In the genomic region with DNA sequence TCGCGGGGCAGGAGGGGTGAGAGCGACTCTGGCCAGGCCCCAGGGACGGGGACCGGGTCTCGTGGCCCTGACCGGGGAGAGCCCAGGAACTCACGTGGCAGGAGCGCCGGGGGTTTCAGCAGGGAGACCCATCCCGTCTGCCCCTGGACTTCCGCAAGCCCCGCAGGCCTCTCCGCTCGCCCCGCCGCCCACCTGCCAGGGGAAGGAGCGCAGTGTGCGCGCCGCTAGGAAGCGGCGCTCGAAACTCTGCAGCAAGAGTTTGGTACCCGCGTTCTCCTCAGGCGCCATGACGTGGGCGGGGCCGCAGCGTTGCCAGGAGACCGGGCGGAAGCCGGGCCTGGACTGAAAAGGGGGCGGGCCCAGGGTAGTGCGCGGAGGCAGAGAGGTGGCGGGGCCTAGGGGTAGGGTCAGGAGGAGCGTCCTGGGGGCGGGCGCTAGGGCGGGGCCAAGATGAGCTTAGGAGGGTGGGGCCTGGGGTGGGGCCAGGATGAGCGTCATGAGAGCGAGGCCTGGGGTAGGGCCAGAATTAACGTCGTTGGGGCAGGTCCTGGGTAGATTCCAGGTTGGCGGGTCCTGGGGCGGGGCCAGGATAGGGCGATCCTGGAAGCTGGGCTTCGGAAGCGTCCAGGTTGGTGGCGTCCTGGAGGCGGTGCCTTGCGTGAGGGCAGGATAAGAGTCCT, we compare ENCODE assay signal across 1 cellular context.
TF ChIP-seq lines count a peak whose summit lies in the region.

No MANE protein-coding gene starts in this region.

TF ChIP-seq in K562, 482 proteins besides CTCF, POLR2A, EP300 and RAD21 (continued from another document and continues in another):
- TF ChIP-seq, protein P1, sequence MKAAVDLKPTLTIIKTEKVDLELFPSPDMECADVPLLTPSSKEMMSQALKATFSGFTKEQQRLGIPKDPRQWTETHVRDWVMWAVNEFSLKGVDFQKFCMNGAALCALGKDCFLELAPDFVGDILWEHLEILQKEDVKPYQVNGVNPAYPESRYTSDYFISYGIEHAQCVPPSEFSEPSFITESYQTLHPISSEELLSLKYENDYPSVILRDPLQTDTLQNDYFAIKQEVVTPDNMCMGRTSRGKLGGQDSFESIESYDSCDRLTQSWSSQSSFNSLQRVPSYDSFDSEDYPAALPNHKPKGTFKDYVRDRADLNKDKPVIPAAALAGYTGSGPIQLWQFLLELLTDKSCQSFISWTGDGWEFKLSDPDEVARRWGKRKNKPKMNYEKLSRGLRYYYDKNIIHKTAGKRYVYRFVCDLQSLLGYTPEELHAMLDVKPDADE (conservative IDR thresholded peaks at IDR 0.05; ENCODE audit: control insufficient read depth, low read depth, low read length): no peak
- TF ChIP-seq RBM15 (IDR thresholded peaks at IDR 0.05; ENCODE audit: insufficient read depth, low read length): no peak
- no peak for TF ChIP-seq ELF2 (CRISPR knock-in tag; IDR thresholded peaks at IDR 0.05)
- no peak for TF ChIP-seq HMG20A (CRISPR knock-in tag; conservative IDR thresholded peaks at IDR 0.05)
- peak in 1 of 2 experiments; percentile 34; a peak in 1 of 4 replicates for TF ChIP-seq HDAC1 (IDR thresholded peaks at IDR 0.05)
- no peak for TF ChIP-seq FOXK1 (CRISPR knock-in tag; IDR thresholded peaks at IDR 0.05; ENCODE audit: borderline replicate concordance)
- peak; percentile 72 for TF ChIP-seq RBFOX2 (IDR thresholded peaks at IDR 0.05; ENCODE audit: low read depth, low read length)
- TF ChIP-seq ZKSCAN8 (CRISPR knock-in tag; IDR thresholded peaks at IDR 0.05): no peak
- TF ChIP-seq ZNF785 (CRISPR knock-in tag; IDR thresholded peaks at IDR 0.05): no peak
- no peak for TF ChIP-seq SRSF7 (optimal IDR thresholded peaks at IDR 0.05; ENCODE audit: low read depth, low read length)
- no peak for TF ChIP-seq SNRNP70 (optimal IDR thresholded peaks at IDR 0.05; ENCODE audit: low read depth, low read length)
- TF ChIP-seq ZNF324 (CRISPR knock-in tag; IDR thresholded peaks at IDR 0.05): no peak
- TF ChIP-seq CHD1 (IDR thresholded peaks at IDR 0.05; ENCODE audit: low read length): no peak
- no peak for TF ChIP-seq ZNF436 (CRISPR knock-in tag; IDR thresholded peaks at IDR 0.05)
- no peak for TF ChIP-seq NEUROD1 (IDR thresholded peaks at IDR 0.05; ENCODE audit: borderline replicate concordance, low read depth, low read length, partially characterized antibody)
- TF ChIP-seq ZNF644 (tag; IDR thresholded peaks at IDR 0.05; ENCODE audit: low read depth): no peak
- TF ChIP-seq, protein P2, sequence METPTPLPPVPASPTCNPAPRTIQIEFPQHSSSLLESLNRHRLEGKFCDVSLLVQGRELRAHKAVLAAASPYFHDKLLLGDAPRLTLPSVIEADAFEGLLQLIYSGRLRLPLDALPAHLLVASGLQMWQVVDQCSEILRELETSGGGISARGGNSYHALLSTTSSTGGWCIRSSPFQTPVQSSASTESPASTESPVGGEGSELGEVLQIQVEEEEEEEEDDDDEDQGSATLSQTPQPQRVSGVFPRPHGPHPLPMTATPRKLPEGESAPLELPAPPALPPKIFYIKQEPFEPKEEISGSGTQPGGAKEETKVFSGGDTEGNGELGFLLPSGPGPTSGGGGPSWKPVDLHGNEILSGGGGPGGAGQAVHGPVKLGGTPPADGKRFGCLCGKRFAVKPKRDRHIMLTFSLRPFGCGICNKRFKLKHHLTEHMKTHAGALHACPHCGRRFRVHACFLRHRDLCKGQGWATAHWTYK (CRISPR knock-in tag; IDR thresholded peaks at IDR 0.05): no peak
- no peak for TF ChIP-seq ZNF121 (CRISPR knock-in tag; conservative IDR thresholded peaks at IDR 0.05)
- TF ChIP-seq, protein P3, sequence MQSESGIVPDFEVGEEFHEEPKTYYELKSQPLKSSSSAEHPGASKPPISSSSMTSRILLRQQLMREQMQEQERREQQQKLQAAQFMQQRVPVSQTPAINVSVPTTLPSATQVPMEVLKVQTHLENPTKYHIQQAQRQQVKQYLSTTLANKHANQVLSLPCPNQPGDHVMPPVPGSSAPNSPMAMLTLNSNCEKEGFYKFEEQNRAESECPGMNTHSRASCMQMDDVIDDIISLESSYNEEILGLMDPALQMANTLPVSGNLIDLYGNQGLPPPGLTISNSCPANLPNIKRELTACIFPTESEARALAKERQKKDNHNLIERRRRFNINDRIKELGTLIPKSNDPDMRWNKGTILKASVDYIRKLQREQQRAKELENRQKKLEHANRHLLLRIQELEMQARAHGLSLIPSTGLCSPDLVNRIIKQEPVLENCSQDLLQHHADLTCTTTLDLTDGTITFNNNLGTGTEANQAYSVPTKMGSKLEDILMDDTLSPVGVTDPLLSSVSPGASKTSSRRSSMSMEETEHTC (IDR thresholded peaks at IDR 0.05): no peak
- TF ChIP-seq JUN (IDR thresholded peaks at IDR 0.05; ENCODE audit: borderline replicate concordance, low read depth, low read length): no peak
- TF ChIP-seq JUN (CRISPR knock-in tag; IDR thresholded peaks at IDR 0.05; ENCODE audit: borderline replicate concordance): no peak
- no peak for TF ChIP-seq NR2C2 (CRISPR knock-in tag; IDR thresholded peaks at IDR 0.05)
- 0 out of 2 replicates have a peak, but pooled peaks have one; percentile 13 for TF ChIP-seq NR2C2 (tag; IDR thresholded peaks at IDR 0.05)
- no peak for TF ChIP-seq HDAC6 (IDR thresholded peaks at IDR 0.05; ENCODE audit: low read depth, low read length)
- 0 out of 2 replicates have a peak, but pooled peaks have one; percentile 32 for TF ChIP-seq POLR2AphosphoS5 (IDR thresholded peaks at IDR 0.05; ENCODE audit: control insufficient read depth, insufficient read depth, low read depth, low read length)
- no peak for TF ChIP-seq NFIC (IDR thresholded peaks at IDR 0.05)
- no peak for TF ChIP-seq PTRF (tag; IDR thresholded peaks at IDR 0.05)
- TF ChIP-seq PYGO2 (tag; IDR thresholded peaks at IDR 0.05): no peak
- TF ChIP-seq, protein P4, sequence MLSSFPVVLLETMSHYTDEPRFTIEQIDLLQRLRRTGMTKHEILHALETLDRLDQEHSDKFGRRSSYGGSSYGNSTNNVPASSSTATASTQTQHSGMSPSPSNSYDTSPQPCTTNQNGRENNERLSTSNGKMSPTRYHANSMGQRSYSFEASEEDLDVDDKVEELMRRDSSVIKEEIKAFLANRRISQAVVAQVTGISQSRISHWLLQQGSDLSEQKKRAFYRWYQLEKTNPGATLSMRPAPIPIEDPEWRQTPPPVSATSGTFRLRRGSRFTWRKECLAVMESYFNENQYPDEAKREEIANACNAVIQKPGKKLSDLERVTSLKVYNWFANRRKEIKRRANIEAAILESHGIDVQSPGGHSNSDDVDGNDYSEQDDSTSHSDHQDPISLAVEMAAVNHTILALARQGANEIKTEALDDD (IDR thresholded peaks at IDR 0.05): no peak
- peak; percentile 30 to 37; a peak in 1 of 4 replicates for TF ChIP-seq SIN3A (IDR thresholded peaks at IDR 0.05; ENCODE audit: borderline replicate concordance in 2 of 2, control insufficient read depth in 1 of 2, low read depth in 2 of 2, low read length in 2 of 2)
- no peak for TF ChIP-seq KAT8 (IDR thresholded peaks at IDR 0.05; ENCODE audit: low read depth)
- TF ChIP-seq, protein P5, sequence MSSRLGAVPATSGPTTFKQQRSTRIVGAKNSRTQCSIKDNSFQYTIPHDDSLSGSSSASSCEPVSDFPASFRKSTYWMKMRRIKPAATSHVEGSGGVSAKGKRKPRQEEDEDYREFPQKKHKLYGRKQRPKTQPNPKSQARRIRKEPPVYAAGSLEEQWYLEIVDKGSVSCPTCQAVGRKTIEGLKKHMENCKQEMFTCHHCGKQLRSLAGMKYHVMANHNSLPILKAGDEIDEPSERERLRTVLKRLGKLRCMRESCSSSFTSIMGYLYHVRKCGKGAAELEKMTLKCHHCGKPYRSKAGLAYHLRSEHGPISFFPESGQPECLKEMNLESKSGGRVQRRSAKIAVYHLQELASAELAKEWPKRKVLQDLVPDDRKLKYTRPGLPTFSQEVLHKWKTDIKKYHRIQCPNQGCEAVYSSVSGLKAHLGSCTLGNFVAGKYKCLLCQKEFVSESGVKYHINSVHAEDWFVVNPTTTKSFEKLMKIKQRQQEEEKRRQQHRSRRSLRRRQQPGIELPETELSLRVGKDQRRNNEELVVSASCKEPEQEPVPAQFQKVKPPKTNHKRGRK (tag; IDR thresholded peaks at IDR 0.05): no peak
- TF ChIP-seq ELF1 (tag; IDR thresholded peaks at IDR 0.05): no peak
- TF ChIP-seq, protein P6, sequence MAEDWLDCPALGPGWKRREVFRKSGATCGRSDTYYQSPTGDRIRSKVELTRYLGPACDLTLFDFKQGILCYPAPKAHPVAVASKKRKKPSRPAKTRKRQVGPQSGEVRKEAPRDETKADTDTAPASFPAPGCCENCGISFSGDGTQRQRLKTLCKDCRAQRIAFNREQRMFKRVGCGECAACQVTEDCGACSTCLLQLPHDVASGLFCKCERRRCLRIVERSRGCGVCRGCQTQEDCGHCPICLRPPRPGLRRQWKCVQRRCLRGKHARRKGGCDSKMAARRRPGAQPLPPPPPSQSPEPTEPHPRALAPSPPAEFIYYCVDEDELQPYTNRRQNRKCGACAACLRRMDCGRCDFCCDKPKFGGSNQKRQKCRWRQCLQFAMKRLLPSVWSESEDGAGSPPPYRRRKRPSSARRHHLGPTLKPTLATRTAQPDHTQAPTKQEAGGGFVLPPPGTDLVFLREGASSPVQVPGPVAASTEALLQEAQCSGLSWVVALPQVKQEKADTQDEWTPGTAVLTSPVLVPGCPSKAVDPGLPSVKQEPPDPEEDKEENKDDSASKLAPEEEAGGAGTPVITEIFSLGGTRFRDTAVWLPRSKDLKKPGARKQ (CRISPR knock-in tag; IDR thresholded peaks at IDR 0.05): no peak
- TF ChIP-seq, protein P7, sequence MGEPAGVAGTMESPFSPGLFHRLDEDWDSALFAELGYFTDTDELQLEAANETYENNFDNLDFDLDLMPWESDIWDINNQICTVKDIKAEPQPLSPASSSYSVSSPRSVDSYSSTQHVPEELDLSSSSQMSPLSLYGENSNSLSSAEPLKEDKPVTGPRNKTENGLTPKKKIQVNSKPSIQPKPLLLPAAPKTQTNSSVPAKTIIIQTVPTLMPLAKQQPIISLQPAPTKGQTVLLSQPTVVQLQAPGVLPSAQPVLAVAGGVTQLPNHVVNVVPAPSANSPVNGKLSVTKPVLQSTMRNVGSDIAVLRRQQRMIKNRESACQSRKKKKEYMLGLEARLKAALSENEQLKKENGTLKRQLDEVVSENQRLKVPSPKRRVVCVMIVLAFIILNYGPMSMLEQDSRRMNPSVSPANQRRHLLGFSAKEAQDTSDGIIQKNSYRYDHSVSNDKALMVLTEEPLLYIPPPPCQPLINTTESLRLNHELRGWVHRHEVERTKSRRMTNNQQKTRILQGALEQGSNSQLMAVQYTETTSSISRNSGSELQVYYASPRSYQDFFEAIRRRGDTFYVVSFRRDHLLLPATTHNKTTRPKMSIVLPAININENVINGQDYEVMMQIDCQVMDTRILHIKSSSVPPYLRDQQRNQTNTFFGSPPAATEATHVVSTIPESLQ (CRISPR knock-in tag; IDR thresholded peaks at IDR 0.05): no peak
- peak; percentile 63; the same call in 1 of the 2 replicates for TF ChIP-seq SIN3B (IDR thresholded peaks at IDR 0.05; ENCODE audit: low read depth)
- TF ChIP-seq, protein P8, sequence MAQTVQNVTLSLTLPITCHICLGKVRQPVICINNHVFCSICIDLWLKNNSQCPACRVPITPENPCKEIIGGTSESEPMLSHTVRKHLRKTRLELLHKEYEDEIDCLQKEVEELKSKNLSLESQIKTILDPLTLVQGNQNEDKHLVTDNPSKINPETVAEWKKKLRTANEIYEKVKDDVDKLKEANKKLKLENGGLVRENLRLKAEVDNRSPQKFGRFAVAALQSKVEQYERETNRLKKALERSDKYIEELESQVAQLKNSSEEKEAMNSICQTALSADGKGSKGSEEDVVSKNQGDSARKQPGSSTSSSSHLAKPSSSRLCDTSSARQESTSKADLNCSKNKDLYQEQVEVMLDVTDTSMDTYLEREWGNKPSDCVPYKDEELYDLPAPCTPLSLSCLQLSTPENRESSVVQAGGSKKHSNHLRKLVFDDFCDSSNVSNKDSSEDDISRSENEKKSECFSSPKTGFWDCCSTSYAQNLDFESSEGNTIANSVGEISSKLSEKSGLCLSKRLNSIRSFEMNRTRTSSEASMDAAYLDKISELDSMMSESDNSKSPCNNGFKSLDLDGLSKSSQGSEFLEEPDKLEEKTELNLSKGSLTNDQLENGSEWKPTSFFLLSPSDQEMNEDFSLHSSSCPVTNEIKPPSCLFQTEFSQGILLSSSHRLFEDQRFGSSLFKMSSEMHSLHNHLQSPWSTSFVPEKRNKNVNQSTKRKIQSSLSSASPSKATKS (CRISPR knock-in tag; IDR thresholded peaks at IDR 0.05): no peak
- TF ChIP-seq, protein P9, sequence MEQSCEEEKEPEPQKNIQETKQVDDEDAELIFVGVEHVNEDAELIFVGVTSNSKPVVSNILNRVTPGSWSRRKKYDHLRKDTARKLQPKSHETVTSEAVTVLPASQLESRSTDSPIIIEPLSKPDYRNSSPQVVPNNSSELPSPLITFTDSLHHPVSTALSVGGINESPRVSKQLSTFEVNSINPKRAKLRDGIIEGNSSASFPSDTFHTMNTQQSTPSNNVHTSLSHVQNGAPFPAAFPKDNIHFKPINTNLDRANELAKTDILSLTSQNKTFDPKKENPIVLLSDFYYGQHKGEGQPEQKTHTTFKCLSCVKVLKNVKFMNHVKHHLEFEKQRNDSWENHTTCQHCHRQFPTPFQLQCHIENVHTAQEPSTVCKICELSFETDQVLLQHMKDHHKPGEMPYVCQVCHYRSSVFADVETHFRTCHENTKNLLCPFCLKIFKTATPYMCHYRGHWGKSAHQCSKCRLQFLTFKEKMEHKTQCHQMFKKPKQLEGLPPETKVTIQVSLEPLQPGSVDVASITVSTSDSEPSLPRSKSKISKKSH (CRISPR knock-in tag; IDR thresholded peaks at IDR 0.05): no peak
- no peak for TF ChIP-seq HNRNPK (IDR thresholded peaks at IDR 0.05; ENCODE audit: low read depth, low read length, poor library complexity, severe bottlenecking)
- TF ChIP-seq, protein P10, sequence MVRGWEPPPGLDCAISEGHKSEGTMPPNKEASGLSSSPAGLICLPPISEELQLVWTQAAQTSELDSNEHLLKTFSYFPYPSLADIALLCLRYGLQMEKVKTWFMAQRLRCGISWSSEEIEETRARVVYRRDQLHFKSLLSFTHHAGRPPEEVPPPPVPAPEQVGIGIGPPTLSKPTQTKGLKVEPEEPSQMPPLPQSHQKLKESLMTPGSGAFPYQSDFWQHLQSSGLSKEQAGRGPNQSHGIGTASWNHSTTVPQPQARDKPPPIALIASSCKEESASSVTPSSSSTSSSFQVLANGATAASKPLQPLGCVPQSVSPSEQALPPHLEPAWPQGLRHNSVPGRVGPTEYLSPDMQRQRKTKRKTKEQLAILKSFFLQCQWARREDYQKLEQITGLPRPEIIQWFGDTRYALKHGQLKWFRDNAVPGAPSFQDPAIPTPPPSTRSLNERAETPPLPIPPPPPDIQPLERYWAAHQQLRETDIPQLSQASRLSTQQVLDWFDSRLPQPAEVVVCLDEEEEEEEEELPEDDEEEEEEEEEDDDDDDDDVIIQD (CRISPR knock-in tag; IDR thresholded peaks at IDR 0.05): no peak
- peak; percentile 74 for TF ChIP-seq BMI1 (IDR thresholded peaks at IDR 0.05; ENCODE audit: low read length)
- TF ChIP-seq ZFP30 (CRISPR knock-in tag; IDR thresholded peaks at IDR 0.05; ENCODE audit: borderline replicate concordance): no peak
